In genomic region chr17:20171741-20172377, GRCh38 we compare ENCODE assay signal across 22 cellular contexts.
DNase-seq lines count a peak whose midpoint lies in the region; ATAC-seq and TF ChIP-seq lines count a peak whose summit lies in the region.
"Had no signal": no experiment of that assay in that cellular context is flagged by ENCODE, and none has a peak within 500 bp of the region (broad histone marks: within the 10 kb centered on the region; RNA-seq: fewer than 3 reads in every experiment).

No MANE protein-coding gene starts in this region.

- H3K4me3 ChIP-seq in brain microvascular endothelial cell (ENCODE audit: low read depth, low read length) (no peak overlapping the region), left lung (no peak overlapping the region), uterus (no peak overlapping the region)
- H3K4me3 ChIP-seq: left ventricle myocardium inferior, vagina had no signal

- H3K27ac Mint-ChIP-seq in stimulated activated naive CD8-positive, alpha-beta T cell treated with anti-CD3 and anti-CD28 coated beads, Interleukin-15, amount 100 ng/mL, for 72 hours, result peak overlapping the region; percentile 8 to 76
- H3K27ac Mint-ChIP-seq: activated CD4-positive, alpha-beta T cell treated with anti-CD3 and anti-CD28 coated beads for 36 hours; CD4-positive, CD25-positive, alpha-beta regulatory T cell; stimulated activated naive B cell treated with anti-CD40 and anti-IgM and Interleukin-4, amounts not matched to agents 10 μg/mL and 1 μg/mL and 100 μg/mL, for 72 hours had no signal

- TF ChIP-seq POLR2A in uterus (IDR thresholded peaks at IDR 0.05), result no peak

- H3K27ac ChIP-seq in brain microvascular endothelial cell (no peak overlapping the region), left lung (no peak overlapping the region), uterus (peak overlapping the region; percentile 38 to 61)
- H3K27ac ChIP-seq: left ventricle myocardium inferior, vagina had no signal

- no peaks in the 10 kb centered on the region for H3K36me3 ChIP-seq in brain microvascular endothelial cell (replicated peaks)
- no peaks in the 10 kb centered on the region for H3K36me3 ChIP-seq in left lung
- H3K36me3 ChIP-seq in uterus, result no peaks in the 10 kb centered on the region
- H3K36me3 ChIP-seq: left ventricle myocardium inferior, vagina had no signal

- intact Hi-C loops in left lung (cut with DNase I) (no loop called here), uterus (cut with DNase I; ENCODE audit: low total_unique reads) (no loop called here)

- DNase-seq in stimulated activated naive CD8-positive, alpha-beta T cell treated with anti-CD3 and anti-CD28 coated beads, Interleukin-15, amount 100 ng/mL, for 72 hours, result no peak
- DNase-seq in stimulated activated naive CD8-positive, alpha-beta T cell treated with anti-CD3 and anti-CD28 coated beads, Interleukin-15, Interleukin-2, amounts not matched to agents 100 U/mL and 50 U/mL, for 24 hours, result no peak
- peak; percentile 27 for DNase-seq in brain microvascular endothelial cell
- no peak for DNase-seq in left lung
- no peak for DNase-seq in uterus
- no peak for DNase-seq in NCI-H524 (lab: John Stamatoyannopoulos, UW)
- DNase-seq: activated CD4-positive, alpha-beta T cell treated with anti-CD3 and anti-CD28 coated beads for 36 hours; activated naive CD4-positive, alpha-beta T cell treated with Interleukin-2 at 50 U/mL for 16 hours; CD4-positive, CD25-positive, alpha-beta regulatory T cell; DMS79; KBM-7; left ventricle myocardium inferior; naive B cell; NCI-H1092; NCI-H2171 treated with DMSO at 0.1 percent for 48 hours; NK-92 treated with Interleukin-12 subunit alpha and Interleukin-12 subunit beta, amount 100 ng/mL, for 24 hours; Right ventricle myocardium superior; stimulated activated naive B cell treated with anti-CD40 and anti-IgM and Interleukin-4, amounts not matched to agents 10 μg/mL and 1 μg/mL and 100 μg/mL, for 72 hours; T1000 had no signal

- H3K9me3 ChIP-seq in left lung (no peaks in the 10 kb centered on the region), uterus (no peaks in the 10 kb centered on the region)
- H3K9me3 ChIP-seq: left ventricle myocardium inferior, vagina had no signal

- in situ Hi-C loops in brain microvascular endothelial cell (cut with HindIII; ENCODE audit: low pct_ligation_motif_present, low sequenced_read_pairs), result no loop called here

- TF ChIP-seq CTCF in brain microvascular endothelial cell (IDR thresholded peaks at IDR 0.05; ENCODE audit: low read depth, low read length, missing control alignments) (no peak), left lung (IDR thresholded peaks at IDR 0.05) (no peak), uterus (IDR thresholded peaks at IDR 0.05) (no peak)

- no peaks in the 10 kb centered on the region for H3K9me3 Mint-ChIP-seq in stimulated activated naive CD8-positive, alpha-beta T cell treated with anti-CD3 and anti-CD28 coated beads, Interleukin-15, amount 100 ng/mL, for 72 hours
- H3K9me3 Mint-ChIP-seq: naive B cell; stimulated activated naive B cell treated with anti-CD40 and anti-IgM and Interleukin-4, amounts not matched to agents 10 μg/mL and 1 μg/mL and 100 μg/mL, for 72 hours had no signal

- H3K4me1 Mint-ChIP-seq in stimulated activated naive CD8-positive, alpha-beta T cell treated with anti-CD3 and anti-CD28 coated beads, Interleukin-15, amount 100 ng/mL, for 72 hours, result no peaks in the 10 kb centered on the region
- H3K4me1 Mint-ChIP-seq: activated CD4-positive, alpha-beta T cell treated with anti-CD3 and anti-CD28 coated beads for 36 hours; CD4-positive, CD25-positive, alpha-beta regulatory T cell; stimulated activated naive B cell treated with anti-CD40 and anti-IgM and Interleukin-4, amounts not matched to agents 10 μg/mL and 1 μg/mL and 100 μg/mL, for 72 hours had no signal

- no peaks in the 10 kb centered on the region for H3K4me1 ChIP-seq in left lung
- no peaks in the 10 kb centered on the region for H3K4me1 ChIP-seq in uterus
- H3K4me1 ChIP-seq: vagina had no signal

- H3K27me3 ChIP-seq in brain microvascular endothelial cell (replicated peaks) (no peaks in the 10 kb centered on the region), left lung (no peaks in the 10 kb centered on the region), uterus (no peaks in the 10 kb centered on the region)
- H3K27me3 ChIP-seq: vagina had no signal

- no peak overlapping the region for H3K4me3 Mint-ChIP-seq in stimulated activated naive CD8-positive, alpha-beta T cell treated with anti-CD3 and anti-CD28 coated beads, Interleukin-15, amount 100 ng/mL, for 72 hours
- H3K4me3 Mint-ChIP-seq: activated CD4-positive, alpha-beta T cell treated with anti-CD3 and anti-CD28 coated beads for 36 hours; CD4-positive, CD25-positive, alpha-beta regulatory T cell; naive B cell; stimulated activated naive B cell treated with anti-CD40 and anti-IgM and Interleukin-4, amounts not matched to agents 10 μg/mL and 1 μg/mL and 100 μg/mL, for 72 hours had no signal

- H3K27me3 Mint-ChIP-seq in stimulated activated naive CD8-positive, alpha-beta T cell treated with anti-CD3 and anti-CD28 coated beads, Interleukin-15, amount 100 ng/mL, for 72 hours, result no peaks in the 10 kb centered on the region
- H3K27me3 Mint-ChIP-seq: activated CD4-positive, alpha-beta T cell treated with anti-CD3 and anti-CD28 coated beads for 36 hours; naive B cell; stimulated activated naive B cell treated with anti-CD40 and anti-IgM and Interleukin-4, amounts not matched to agents 10 μg/mL and 1 μg/mL and 100 μg/mL, for 72 hours had no signal

- ATAC-seq in stimulated activated naive CD8-positive, alpha-beta T cell treated with anti-CD3 and anti-CD28 coated beads, Interleukin-15, amount 100 ng/mL, for 72 hours, result no peak
- no peak for ATAC-seq in stimulated activated naive CD8-positive, alpha-beta T cell treated with anti-CD3 and anti-CD28 coated beads, Interleukin-15, Interleukin-2, amounts not matched to agents 100 U/mL and 50 U/mL, for 24 hours
- ATAC-seq in left lung (peak; percentile 64), HG02840 (IDR thresholded peaks at IDR 0.05; ENCODE audit: low FRiP score, unreplicated experiment) (no peak), HG02623 (IDR thresholded peaks at IDR 0.05; ENCODE audit: unreplicated experiment) (no peak)
- ATAC-seq: activated CD4-positive, alpha-beta T cell treated with anti-CD3 and anti-CD28 coated beads for 36 hours; stimulated activated naive B cell treated with anti-CD40 and anti-IgM and Interleukin-4, amounts not matched to agents 10 μg/mL and 1 μg/mL and 100 μg/mL, for 72 hours had no signal

Comparison
In these comparisons a context has a peak if more than half of its experiments do, and no peak if none do; other contexts are left out.
1. H3K27ac ChIP-seq: peak in uterus (2 of 2); none in brain microvascular endothelial cell (single experiment) and left lung (0 of 2).